Comparison of ENCODE assay signal across 10 cellular contexts in the genomic region with DNA sequence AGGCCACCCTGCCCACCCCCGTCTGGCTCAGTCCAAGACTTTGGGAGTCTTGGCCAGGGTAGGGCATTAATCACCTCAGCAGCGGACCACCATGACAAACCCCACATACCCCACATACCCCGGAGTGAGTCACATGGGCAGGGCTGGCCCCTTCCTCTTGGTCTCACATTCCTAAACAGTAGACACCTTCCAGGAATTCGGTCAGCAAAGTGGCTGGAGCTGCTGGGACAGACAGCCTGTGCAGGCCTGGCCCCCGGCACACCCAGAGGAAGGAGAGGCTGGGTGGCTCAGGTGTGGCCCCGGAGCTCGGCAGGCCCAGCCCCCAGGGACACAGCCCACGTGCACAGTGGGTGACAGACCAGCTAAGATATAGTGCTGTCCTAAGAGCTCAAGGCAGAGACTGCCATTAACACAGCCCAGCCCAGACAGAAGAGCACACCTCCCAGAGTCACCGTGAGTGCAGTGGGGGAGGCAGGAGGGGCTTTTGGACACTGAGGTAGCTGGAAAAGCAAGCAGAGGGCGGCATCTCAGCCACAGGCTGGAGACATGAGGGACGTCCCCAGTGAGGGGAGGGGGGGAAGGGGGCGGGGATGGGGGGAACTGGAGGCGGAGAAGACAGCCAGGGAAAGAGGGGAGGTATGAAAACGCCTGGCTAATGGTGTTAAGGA. TPM values are rescaled to one million over a fixed set of nuclear protein-coding genes. Genes with fewer than 3 reads are reported as not detected.
A peak's percentile ranks its signal among the peaks of the same experiment; 100 is the strongest.
DNase-seq lines count a peak whose midpoint lies in the region; TF ChIP-seq lines count a peak whose summit lies in the region.
"Had no signal": no experiment of that assay in that cellular context is flagged by ENCODE, and none has a peak within 500 bp of the region (broad histone marks: within the 10 kb centered on the region; RNA-seq: fewer than 3 reads in every experiment).

No MANE protein-coding gene starts in this region.

- H2BK5ac ChIP-seq in mesenchymal stem cell (ENCODE audit: low read depth, low read length, poor library complexity, severe bottlenecking) = no peak overlapping the region

- H4K91ac ChIP-seq in mesenchymal stem cell (ENCODE audit: low read length) = peak overlapping the region; percentile 12

- H3K4me2 ChIP-seq in mesenchymal stem cell (ENCODE audit: low read length, poor library complexity, severe bottlenecking) = peak overlapping the region; percentile 21

- no peak overlapping the region for H3K14ac ChIP-seq in mesenchymal stem cell (ENCODE audit: low read length in 2 of 2)

- no peak overlapping the region for H3K9ac ChIP-seq in mesenchymal stem cell (ENCODE audit: low read length)

- peaks cover 2% of the 10 kb centered on the region for H3K79me1 ChIP-seq in mesenchymal stem cell (replicated peaks; ENCODE audit: low read length, poor library complexity, severe bottlenecking)

- H4K8ac ChIP-seq in mesenchymal stem cell (ENCODE audit: low read length) = no peak overlapping the region

- no peak overlapping the region for H2BK120ac ChIP-seq in mesenchymal stem cell (ENCODE audit: low read depth, low read length)

- peak overlapping the region in 1 of 2 experiments; percentile 19 for H3K4ac ChIP-seq in mesenchymal stem cell (ENCODE audit: low read depth in 1 of 2, low read length in 2 of 2)

- H2AFZ ChIP-seq in mesenchymal stem cell (ENCODE audit: low read depth, low read length) = no peak overlapping the region

- H3K27ac ChIP-seq in mesenchymal stem cell (ENCODE audit: low read length, poor library complexity, severe bottlenecking) = no peak overlapping the region
- H3K27ac ChIP-seq: ascending aorta had no signal

- H3K36me3 ChIP-seq in mesenchymal stem cell (ENCODE audit: control insufficient read depth in 1 of 2, insufficient read depth in 2 of 2, low read depth in 1 of 2, low read length in 2 of 2) = no peaks in the 10 kb centered on the region
- H3K36me3 ChIP-seq: ascending aorta had no signal

- TF ChIP-seq CTCF in LNCaP clone FGC (IDR thresholded peaks at IDR 0.05; ENCODE audit: control insufficient read depth, extremely low read depth, insufficient read depth) (no peak), cardiac fibroblast (IDR thresholded peaks at IDR 0.05; ENCODE audit: low read depth, low read length) (no peak)

- peaks cover 0 to 36% of the 10 kb centered on the region in 2 experiments for H3K27me3 ChIP-seq in mesenchymal stem cell (ENCODE audit: control insufficient read depth in 1 of 2, insufficient read depth in 1 of 2, low read length in 2 of 2)
- H3K27me3 ChIP-seq: ascending aorta had no signal

- H3K9me3 ChIP-seq in mesenchymal stem cell (ENCODE audit: control insufficient read depth, low read length) = no peaks in the 10 kb centered on the region
- H3K9me3 ChIP-seq: ascending aorta had no signal

- DNase-seq in 8988T (peak; percentile 91), LNCaP clone FGC (ENCODE audit: low read depth) (no peak), cardiac fibroblast (ENCODE audit: low read depth in 2 of 2) (peak; percentile 23 to 62), mesenchymal stem cell (no peak), AML-193 (lab: John Stamatoyannopoulos, UW) (no peak), GOT3 (lab: John Stamatoyannopoulos, UW) (no peak), G401 (ENCODE audit: low spot score) (no peak)
- no peak for DNase-seq in activated effector memory CD4-positive, alpha-beta T cell treated with Interleukin-2 at 50 U/mL for 16 hours
- DNase-seq: stimulated activated CD8-positive, alpha-beta memory T cell treated with anti-CD3 and anti-CD28 coated beads, Interleukin-4, amount 100 ng/mL, for 48 hours had no signal

- no peak overlapping the region for H3K23ac ChIP-seq in mesenchymal stem cell (ENCODE audit: low read length in 2 of 2)

- H2AK5ac ChIP-seq in mesenchymal stem cell (ENCODE audit: low read length, severe bottlenecking) = no peak overlapping the region

- H3K18ac ChIP-seq in mesenchymal stem cell (ENCODE audit: low read depth in 1 of 2, low read length in 2 of 2) = peak overlapping the region in 1 of 2 experiments; percentile 21

- H2BK15ac ChIP-seq in mesenchymal stem cell (ENCODE audit: low read depth, poor library complexity, severe bottlenecking) = no peak overlapping the region

- H3K4me3 ChIP-seq in LNCaP clone FGC (ENCODE audit: low read depth, low read length) = peak overlapping the region; percentile 49
- no peak overlapping the region for H3K4me3 ChIP-seq in cardiac fibroblast (replicated peaks in 1 of 2; ENCODE audit: low read depth in 2 of 2, low read length in 2 of 2)
- peak overlapping the region in 1 of 2 experiments; percentile 29 for H3K4me3 ChIP-seq in mesenchymal stem cell (ENCODE audit: insufficient read depth in 1 of 2, low read depth in 1 of 2, low read length in 2 of 2)
- H3K4me3 ChIP-seq: ascending aorta had no signal

- H2BK12ac ChIP-seq in mesenchymal stem cell (ENCODE audit: low read length in 2 of 2) = no peak overlapping the region

- peaks cover 45% of the 10 kb centered on the region for H3K4me1 ChIP-seq in mesenchymal stem cell (ENCODE audit: control insufficient read depth, insufficient read depth, low read depth, low read length)

- WGBS in mesenchymal stem cell = 17% methylated on average over 13 of the region's 14 CpGs

- in situ Hi-C loops in G401 (cut with HindIII; ENCODE audit: low sequenced_read_pairs) = no loop called here

RNA-seq across cellular contexts. Expression of a gene that starts 24.0 kb away (rescaled TPM):
- 1.1 TPM for polyA plus RNA-seq in mesenchymal stem cell (2013, experiment 1 of 2)
- polyA plus RNA-seq in mesenchymal stem cell (2013, experiment 2 of 2) = 1.2 TPM
- total RNA-seq in G401 (2014; rRNA removed; shearing (Covaris generic)) = 20.4 and 25.8 TPM in 2 replicates

Comparison
In these comparisons a context has a peak if more than half of its experiments do, and no peak if none do; other contexts are left out.
1. DNase-seq: peak in 8988T (single experiment) and cardiac fibroblast (2 of 2); none in LNCaP clone FGC (single experiment), mesenchymal stem cell (single experiment), AML-193 (0 of 2), GOT3 (single experiment), G401 (single experiment) and activated effector memory CD4-positive, alpha-beta T cell treated with Interleukin-2 at 50 U/mL for 16 hours (single experiment).